ENCODE assay signal across 10 cellular contexts in genomic region chr15:64896371-64897069, GRCh38. TPM values are rescaled to one million over a fixed set of nuclear protein-coding genes. Genes with fewer than 3 reads are reported as not detected.
DNase-seq lines count a peak whose midpoint lies in the region; ATAC-seq and TF ChIP-seq lines count a peak whose summit lies in the region.
"Had no signal": no experiment of that assay in that cellular context is flagged by ENCODE, and none has a peak within 500 bp of the region (broad histone marks: within the 10 kb centered on the region; RNA-seq: fewer than 3 reads in every experiment).

No MANE protein-coding gene starts in this region.

- H3K27me3 Mint-ChIP-seq in activated CD4-positive, alpha-beta T cell treated with anti-CD3 and anti-CD28 coated beads, Interleukin-2, amount 10 ng/mL, durations not matched to agents 24 days and 14 days: no peaks in the 10 kb centered on the region

- H3K36me3 ChIP-seq in lung (ENCODE audit: control insufficient read depth in 2 of 2, insufficient read depth in 2 of 2, low read length in 2 of 2) (no peaks in the 10 kb centered on the region), suprapubic skin (no peaks in the 10 kb centered on the region)

- 87 to 88% methylated on average over 6 of the region's 6 CpGs for WGBS in lung, 2 donors
- WGBS in suprapubic skin: 86% methylated on average over 6 of the region's 6 CpGs

- peak overlapping the region; percentile 99 for H3K27ac Mint-ChIP-seq in activated CD4-positive, alpha-beta T cell treated with anti-CD3 and anti-CD28 coated beads, Interleukin-2, amount 10 ng/mL, durations not matched to agents 24 days and 14 days
- peak overlapping the region; percentile 58 to 72 for H3K27ac Mint-ChIP-seq in activated naive CD4-positive, alpha-beta T cell treated with anti-CD3 and anti-CD28 coated beads, Interleukin-2, amount 50 U/mL, for 72 hours

- TF ChIP-seq EP300 in suprapubic skin (IDR thresholded peaks at IDR 0.05): no peak

- H3K4me1 ChIP-seq in lung (ENCODE audit: control insufficient read depth in 2 of 2, insufficient read depth in 2 of 2, low read length in 2 of 2): peaks cover 15 to 23% of the 10 kb centered on the region in 2 donors
- H3K4me1 ChIP-seq in suprapubic skin: peaks cover 63% of the 10 kb centered on the region

- H3K36me3 Mint-ChIP-seq in activated CD4-positive, alpha-beta T cell treated with anti-CD3 and anti-CD28 coated beads, Interleukin-2, amount 10 ng/mL, durations not matched to agents 24 days and 14 days (ENCODE audit: low read depth): peaks cover 9% of the 10 kb centered on the region
- peaks cover 10 to 18% of the 10 kb centered on the region in 2 donors for H3K36me3 Mint-ChIP-seq in activated naive CD4-positive, alpha-beta T cell treated with anti-CD3 and anti-CD28 coated beads, Interleukin-2, amount 50 U/mL, for 72 hours

- TF ChIP-seq CTCF in lung (IDR thresholded peaks at IDR 0.05; ENCODE audit: control extremely low read depth, extremely low read depth): no peak
- TF ChIP-seq CTCF in suprapubic skin (IDR thresholded peaks at IDR 0.05): no peak
- TF ChIP-seq CTCF in foreskin fibroblast (IDR thresholded peaks at IDR 0.05; ENCODE audit: low read depth, low read length): no peak

- TF ChIP-seq POLR2A in suprapubic skin (IDR thresholded peaks at IDR 0.05): no peak

- H3K9me3 ChIP-seq in lung (ENCODE audit: control insufficient read depth in 2 of 2, insufficient read depth in 1 of 2, low read length in 1 of 2) (peaks cover 0 to 3% of the 10 kb centered on the region in 2 donors), suprapubic skin (peaks cover 3% of the 10 kb centered on the region)

- peak overlapping the region; percentile 99 for H3K4me3 Mint-ChIP-seq in activated CD4-positive, alpha-beta T cell treated with anti-CD3 and anti-CD28 coated beads, Interleukin-2, amount 10 ng/mL, durations not matched to agents 24 days and 14 days

- peaks cover 60% of the 10 kb centered on the region for H3K4me1 Mint-ChIP-seq in activated CD4-positive, alpha-beta T cell treated with anti-CD3 and anti-CD28 coated beads, Interleukin-2, amount 10 ng/mL, durations not matched to agents 24 days and 14 days

- H3K4me3 ChIP-seq in lung: no peak overlapping the region
- H3K4me3 ChIP-seq in suprapubic skin: no peak overlapping the region
- no peak overlapping the region for H3K4me3 ChIP-seq in foreskin fibroblast (ENCODE audit: low read depth in 1 of 2, low read length in 2 of 2)

- no peak for ATAC-seq in activated naive CD4-positive, alpha-beta T cell treated with anti-CD3 and anti-CD28 coated beads, Interleukin-2, amount 50 U/mL, for 72 hours
- ATAC-seq in lung (ENCODE audit: insufficient read depth, low FRiP score): no peak

- no peaks in the 10 kb centered on the region for H3K27me3 ChIP-seq in lung (ENCODE audit: control insufficient read depth, insufficient read depth)
- no peaks in the 10 kb centered on the region for H3K27me3 ChIP-seq in suprapubic skin

- intact Hi-C loops in activated CD4-positive, alpha-beta T cell treated with anti-CD3 and anti-CD28 coated beads, Interleukin-2, amount 10 ng/mL, durations not matched to agents 24 days and 14 days (cut with micrococcal nuclease): loop anchor here (10.0 kb wide), 1 partner anchor 1402 kb away; no protein-coding TSS in a partner anchor

- H3K27ac ChIP-seq in lung (ENCODE audit: low read depth in 1 of 2, low read length in 1 of 2) (peak overlapping the region; percentile 77 to 83), suprapubic skin (peak overlapping the region; percentile 82)

- DNase-seq in activated CD4-positive, alpha-beta T cell treated with anti-CD3 and anti-CD28 coated beads, Interleukin-2, amount 10 ng/mL, durations not matched to agents 24 days and 14 days: no peak
- DNase-seq in activated CD4-positive, alpha-beta T cell treated with anti-CD3 and anti-CD28 coated beads, Interleukin-2, amount 50 U/mL, for 48 hours: no peak
- no peak for DNase-seq in activated naive CD4-positive, alpha-beta T cell treated with anti-CD3 and anti-CD28 coated beads, Interleukin-2, amount 50 U/mL, for 72 hours (ENCODE audit: low spot score in 2 of 2)
- DNase-seq in lung (ENCODE audit: low spot score) (no peak), suprapubic skin (ENCODE audit: low spot score in 2 of 2) (no peak), retina (no peak), foreskin fibroblast (no peak)
- no peak for DNase-seq in effector CD4-positive, alpha-beta T cell
- DNase-seq: glutamatergic neuron, NCI-H1930 had no signal

- H3K9me3 Mint-ChIP-seq in activated CD4-positive, alpha-beta T cell treated with anti-CD3 and anti-CD28 coated beads, Interleukin-2, amount 10 ng/mL, durations not matched to agents 24 days and 14 days: peaks cover 6% of the 10 kb centered on the region
- H3K9me3 Mint-ChIP-seq in activated naive CD4-positive, alpha-beta T cell treated with anti-CD3 and anti-CD28 coated beads, Interleukin-2, amount 50 U/mL, for 72 hours: peaks cover 6 to 7% of the 10 kb centered on the region in 2 donors

RNA-seq across cellular contexts. Expression of gene ANKDD1A, which starts 15.2 kb away (rescaled TPM):
- total RNA-seq in activated CD4-positive, alpha-beta T cell treated with anti-CD3 and anti-CD28 coated beads, Interleukin-2, amount 10 ng/mL, durations not matched to agents 24 days and 14 days: 1.4 and 1.8 TPM in 2 replicates
- 1 to 10 TPM; 3.8 to 8.9 TPM for total RNA-seq in activated naive CD4-positive, alpha-beta T cell treated with anti-CD3 and anti-CD28 coated beads, Interleukin-2, amount 50 U/mL, for 72 hours
- total RNA-seq in lung (1 to 10 TPM; 5.0 to 6.8 TPM), suprapubic skin (1 to 10 TPM; 2.1 to 3.6 (median 2.8) TPM)
- 1 to 10 TPM; 2.3 to 3.4 TPM for polyA plus RNA-seq in lung

RNA-seq across cellular contexts. Expression of gene PLEKHO2, which starts 54.8 kb away (rescaled TPM):
- 15.7 and 16.9 TPM in 2 replicates for total RNA-seq in activated CD4-positive, alpha-beta T cell treated with anti-CD3 and anti-CD28 coated beads, Interleukin-2, amount 10 ng/mL, durations not matched to agents 24 days and 14 days
- 10 to 100 TPM; 13.7 to 16.1 TPM for total RNA-seq in activated naive CD4-positive, alpha-beta T cell treated with anti-CD3 and anti-CD28 coated beads, Interleukin-2, amount 50 U/mL, for 72 hours
- total RNA-seq in lung: 10 to 100 TPM; 25.6 to 84.1 TPM
- polyA plus RNA-seq in lung: 10 to 100 TPM; 36.9 to 75.3 TPM
- 10 to 100 TPM in 1 of 4 donors, 1 to 10 TPM in 3; 6.7 to 13.8 (median 8.0) TPM for total RNA-seq in suprapubic skin
